In the genomic region with DNA sequence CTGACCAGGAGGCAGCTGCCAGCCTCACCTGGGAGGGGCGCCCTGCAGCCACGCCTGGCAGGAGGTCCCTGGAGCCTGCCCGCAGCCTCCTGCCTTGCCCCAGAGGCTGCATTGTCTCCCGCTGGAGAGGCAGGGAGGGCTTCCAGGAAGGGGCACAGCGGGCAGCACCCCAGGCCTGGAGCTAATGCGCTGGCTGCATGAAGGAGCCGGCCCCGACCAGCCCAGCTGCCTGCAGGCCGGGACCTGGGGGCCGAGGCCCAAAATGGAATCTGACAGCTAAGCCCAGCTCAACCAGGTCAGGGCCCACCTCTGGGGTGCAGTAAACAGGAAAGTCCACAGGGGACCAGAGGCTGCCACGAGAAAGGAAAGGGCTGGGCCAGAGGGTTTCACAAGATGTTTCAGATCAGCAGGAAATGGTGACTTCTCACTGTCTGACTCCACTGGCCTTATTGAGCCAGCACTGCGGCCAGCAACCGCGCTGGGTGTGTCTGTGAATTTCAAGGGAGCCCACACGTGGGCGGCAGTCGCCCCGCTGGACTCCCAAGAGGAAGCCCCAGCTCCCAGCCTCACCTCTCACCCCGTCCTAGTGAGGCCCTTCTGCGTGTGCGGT, we compare ENCODE assay signal across 8 cellular contexts. TPM values are rescaled to one million over a fixed set of nuclear protein-coding genes. Genes with fewer than 3 reads are reported as not detected.
DNase-seq lines count a peak whose midpoint lies in the region; ATAC-seq and TF ChIP-seq lines count a peak whose summit lies in the region.

No MANE protein-coding gene starts in this region.

- no peaks in the 10 kb centered on the region for H3K27me3 Mint-ChIP-seq in MCF 10A (ENCODE audit: insufficient read depth, unreplicated experiment)

- CTCF ChIA-PET in MCF 10A (lab: Yijun Ruan, JAX), result interaction anchor here (0.5 to 1.1 kb wide), 4 partner anchors 46 to 61 kb away, joined by 3 to 4 read pairs (median 4); no protein-coding TSS in a partner anchor

- no peaks in the 10 kb centered on the region for H3K9me3 Mint-ChIP-seq in MCF 10A (ENCODE audit: unreplicated experiment)

- no peak overlapping the region for H3K4me3 Mint-ChIP-seq in MCF 10A (ENCODE audit: unreplicated experiment)

- no TSS peak for BruUV-seq in MCF 10A (replicated peaks; lab: Mats Ljungman, UMichigan)

- H3K4me1 Mint-ChIP-seq in MCF 10A (ENCODE audit: insufficient read depth, unreplicated experiment), result peaks cover 10% of the 10 kb centered on the region

- no peaks in the 10 kb centered on the region for H3K36me3 ChIP-seq in SJCRH30

- DNase-seq in Daoy (ENCODE audit: low read depth), result peak; percentile 53
- peak; percentile 88 for DNase-seq in MCF 10A (ENCODE audit: unreplicated experiment)
- DNase-seq in midbrain (lab: John Stamatoyannopoulos, UW), result peak; percentile 21
- DNase-seq in G401 (ENCODE audit: low spot score), result no peak
- DNase-seq in SJCRH30, result no peak
- DNase-seq in SHP77 (lab: John Stamatoyannopoulos, UW), result no peak

- in situ Hi-C loops in G401 (cut with HindIII; ENCODE audit: low sequenced_read_pairs), result no loop called here

- H3K36me3 Mint-ChIP-seq in MCF 10A (ENCODE audit: insufficient read depth, unreplicated experiment), result no peaks in the 10 kb centered on the region

- POLR2A ChIA-PET in MCF 10A (lab: Yijun Ruan, JAX), result interaction anchor here (0.6 to 1.7 kb wide), 9 partner anchors 11 to 251 kb away, joined by 3 to 8 read pairs (median 4); a partner anchor contains a TSS

- peak; percentile 70 for ATAC-seq in HG03064 (IDR thresholded peaks at IDR 0.05; ENCODE audit: low read depth, unreplicated experiment)
- ATAC-seq in HG03280 (IDR thresholded peaks at IDR 0.05; ENCODE audit: unreplicated experiment), result no peak

- H3K27ac Mint-ChIP-seq in MCF 10A (ENCODE audit: low read depth, unreplicated experiment), result no peak overlapping the region

- H3K9me3 ChIP-seq in SJCRH30 (replicated peaks), result peaks cover 4% of the 10 kb centered on the region; the same call in 1 of the 2 replicates

- H3K4me1 ChIP-seq in SJCRH30, result peaks cover 10% of the 10 kb centered on the region

- no peak overlapping the region for H3K4me3 ChIP-seq in SJCRH30

- intact Hi-C loops in MCF 10A (cut with micrococcal nuclease), result no loop called here

- H3K27ac ChIP-seq in SJCRH30, result no peak overlapping the region

- H3K27me3 ChIP-seq in SJCRH30, result peaks cover 43% of the 10 kb centered on the region

- TF ChIP-seq CTCF in MCF 10A (IDR thresholded peaks at IDR 0.05; ENCODE audit: unreplicated experiment), result peak; percentile 5

RNA-seq across cellular contexts. Expression of a gene that starts 18.6 kb away (rescaled TPM):
- total RNA-seq in Daoy (2014; rRNA removed; shearing (Covaris generic)), result 4.4 and 8.7 TPM in 2 replicates
- 37.5 and 53.4 TPM in 2 replicates for total RNA-seq in MCF 10A (2022)
- 10.9 and 13.8 TPM in 2 replicates for total RNA-seq in G401 (2014; rRNA removed; shearing (Covaris generic))
- total RNA-seq in SJCRH30 (2014; rRNA removed; shearing (Covaris generic)), result 25.8 and 28.5 TPM in 2 replicates

Comparison
In these comparisons a context has a peak if more than half of its experiments do, and no peak if none do; other contexts are left out.
1. DNase-seq: peak in Daoy (single experiment), MCF 10A (single experiment) and midbrain (single experiment); none in G401 (single experiment), SJCRH30 (0 of 2) and SHP77 (0 of 2).